In the genomic region with DNA sequence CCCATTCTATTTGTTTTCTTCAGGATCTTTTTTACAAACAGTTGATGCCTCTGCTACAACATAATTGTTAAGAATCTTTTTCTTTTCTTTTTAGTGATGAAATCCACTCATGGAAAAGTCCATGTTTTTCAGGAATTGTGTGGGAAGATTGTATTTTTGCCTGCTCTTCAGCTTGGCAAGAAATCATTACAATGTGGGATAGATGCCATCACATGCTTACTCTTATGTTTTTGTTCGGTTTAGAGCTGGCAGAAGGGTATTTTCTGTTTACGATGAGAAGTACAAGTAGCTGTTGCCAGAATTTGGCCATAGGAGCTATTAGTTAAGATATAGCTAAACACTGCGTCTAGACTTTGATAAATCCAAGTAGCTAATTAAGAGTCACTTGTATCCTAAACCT, we compare ENCODE assay signal across 23 cellular contexts.
"Had no signal": no experiment of that assay in that cellular context is flagged by ENCODE, and none has a peak within 500 bp of the region (broad histone marks: within the 10 kb centered on the region; RNA-seq: fewer than 3 reads in every experiment).

No MANE protein-coding gene starts in this region.

- DNase-seq: activated CD4-positive, alpha-beta T cell treated with anti-CD3 and anti-CD28 coated beads, Interleukin-2, amount 10 ng/mL, durations not matched to agents 24 days and 14 days; activated CD8-positive, alpha-beta memory T cell treated with anti-CD3 and anti-CD28 coated beads, Interleukin-2, amount 10 ng/mL, durations not matched to agents 7 days and 5 days; activated CD8-positive, alpha-beta T cell treated with anti-CD3 and anti-CD28 coated beads for 36 hours; activated effector memory CD4-positive, alpha-beta T cell treated with anti-CD3 and anti-CD28 coated beads, Interleukin-2, amount 50 U/mL, for 16 hours; activated naive CD4-positive, alpha-beta T cell treated with anti-CD3 and anti-CD28 coated beads, Interleukin-2, amount 10 ng/mL, durations not matched to agents 7 days and 5 days; activated T-cell treated with anti-CD3 and anti-CD28 coated beads for 4 hours; dermis blood vessel endothelial cell; effector memory CD4-positive, alpha-beta T cell; glutamatergic neuron; left ventricle myocardium inferior; midbrain; pancreas; psoas muscle; stimulated activated CD4-positive, alpha-beta T cell treated with anti-CD3 and anti-CD28 coated beads, Interleukin-15, amount 100 ng/mL, for 24 hours; stomach; SW 1271; T-helper 2 cell; testis had no signal

- H3K36me3 ChIP-seq: left ventricle myocardium inferior, neutrophil, pancreas, right atrium auricular region, stomach, vagina had no signal

- ATAC-seq: activated CD8-positive, alpha-beta memory T cell treated with anti-CD3 and anti-CD28 coated beads, Interleukin-2, amount 10 ng/mL, durations not matched to agents 7 days and 5 days; activated CD8-positive, alpha-beta T cell treated with anti-CD3 and anti-CD28 coated beads for 36 hours; natural killer cell treated with Interleukin-12 subunit alpha and Interleukin-12 subunit beta and Interleukin-15 and Interleukin-18, amount 100 ng/mL, for 72 hours; pancreas; psoas muscle; stimulated activated memory B cell treated with anti-CD40 and anti-IgM and Interleukin-4, amounts not matched to agents 10 μg/mL and 1 μg/mL and 100 μg/mL, for 72 hours had no signal

- H3K27ac ChIP-seq: left ventricle myocardium inferior, neutrophil, pancreas, psoas muscle, right atrium auricular region, stomach, testis, vagina had no signal

- H3K9me3 ChIP-seq: neutrophil, pancreas, right atrium auricular region, testis, vagina had no signal

- H3K27me3 ChIP-seq: neutrophil, pancreas, right atrium auricular region, stomach, testis, vagina had no signal

- H3K4me3 ChIP-seq: left ventricle myocardium inferior, pancreas, psoas muscle, right atrium auricular region, stomach, testis, vagina had no signal

- H3K4me1 ChIP-seq: left ventricle myocardium inferior, pancreas, psoas muscle, right atrium auricular region, stomach, testis, vagina had no signal
